8 cellular contexts compared by ENCODE assay signal in the genomic region with DNA sequence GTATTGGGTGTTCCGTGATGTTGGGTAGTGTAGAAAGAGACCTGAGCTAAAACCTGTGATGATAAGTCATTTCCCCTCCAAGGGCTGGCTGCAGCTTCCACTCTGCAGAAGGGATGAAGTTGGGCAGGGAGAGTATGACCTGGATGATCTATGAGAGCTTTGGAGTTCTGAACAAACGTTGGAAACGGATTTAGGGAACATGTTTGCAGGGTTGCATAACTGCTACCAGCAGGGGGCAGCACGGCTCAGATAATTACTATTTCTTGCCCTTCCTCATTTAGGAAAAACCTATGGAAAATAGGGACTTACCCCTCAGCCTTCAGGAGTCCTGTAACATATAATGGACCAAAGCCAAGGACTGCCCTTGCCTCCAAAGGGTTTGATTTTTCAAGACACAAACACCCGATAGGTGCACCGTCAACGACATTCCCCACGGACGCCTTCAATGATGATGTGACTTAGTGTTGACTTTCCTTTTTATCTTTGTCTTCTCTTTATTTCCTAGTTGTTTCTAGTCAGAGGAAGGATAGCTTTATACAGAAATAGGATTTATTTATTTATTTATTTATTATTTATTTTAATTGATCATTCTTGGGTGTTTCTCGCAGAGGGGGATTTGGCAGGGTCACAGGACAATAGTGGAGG.
DNase-seq lines count a peak whose midpoint lies in the region; ATAC-seq, FAIRE-seq and TF ChIP-seq lines count a peak whose summit lies in the region.

No MANE protein-coding gene starts in this region.

- peak; percentile 19 to 29 for DNase-seq in AML-193 (lab: John Stamatoyannopoulos, UW)
- peak; percentile 4 for DNase-seq in GM19240 (ENCODE audit: insufficient read length, low spot score)
- no peak for DNase-seq in Panc1 (ENCODE audit: low read depth, low spot score)
- peak; percentile 34 to 62 (median 55) for DNase-seq in K562 (ENCODE audit: extremely low read depth in 1 of 4, low spot score in 3 of 4)
- peak; percentile 66 for DNase-seq in iPS-NIHi7 (ENCODE audit: extremely low spot score)
- DNase-seq in stimulated activated CD4-positive, alpha-beta T cell treated with anti-CD3 and anti-CD28 coated beads, Interleukin-4, amount 100 ng/mL, for 48 hours (ENCODE audit: low read depth in 2 of 2) = peak; percentile 9 to 22

- H2AFZ ChIP-seq in K562 (ENCODE audit: low read depth, low read length) = no peak overlapping the region

- no peak for TF ChIP-seq POLR2A in K562 (conservative IDR thresholded peaks at IDR 0.05)

- ATAC-seq in Panc1 (no peak), K562 (peak; percentile 71), GM18519 (IDR thresholded peaks at IDR 0.05; ENCODE audit: low FRiP score, unreplicated experiment) (no peak), HG03025 (IDR thresholded peaks at IDR 0.05; ENCODE audit: low FRiP score, unreplicated experiment) (no peak)

- TF ChIP-seq EP300 in K562 (IDR thresholded peaks at IDR 0.05; ENCODE audit: low read length) = no peak

- TF ChIP-seq CTCF in Panc1 (IDR thresholded peaks at IDR 0.05) (peak; percentile 81), K562 (IDR thresholded peaks at IDR 0.05 in 2 of 3, conservative IDR thresholded peaks at IDR 0.05 in 1 of 3; ENCODE audit: insufficient read depth in 2 of 3, low read depth in 1 of 3, low read length in 3 of 3) (peak; percentile 64 to 74 (median 73))

- in situ Hi-C loops in Panc1 (cut with HindIII; ENCODE audit: low pct_unique_long_range_greater_than_20kb, low sequenced_read_pairs) (no loop called here), K562 (cut with MboI) (no loop called here)

- 63% methylated on average over 10 of the region's 10 CpGs for WGBS in K562 (ENCODE audit: insufficient coverage, low coverage, missing lambda C conversion rate)

- H3K9ac ChIP-seq in K562 (ENCODE audit: insufficient read depth in 1 of 2, low read depth in 2 of 2, low read length in 2 of 2) = no peak overlapping the region

- H3K36me3 ChIP-seq in Panc1 (ENCODE audit: control insufficient read depth, insufficient read depth, low read length) (no peaks in the 10 kb centered on the region), K562 (ENCODE audit: control insufficient read depth, insufficient read depth, low read length) (no peaks in the 10 kb centered on the region)

- no peak overlapping the region for H3K4me3 ChIP-seq in Panc1 (ENCODE audit: low read depth in 2 of 2, low read length in 2 of 2)
- no peak overlapping the region for H3K4me3 ChIP-seq in K562

- no peak overlapping the region for H3K4me2 ChIP-seq in K562 (ENCODE audit: insufficient read depth, low read length)

- H3K9me3 ChIP-seq in Panc1 (ENCODE audit: control insufficient read depth, insufficient read depth, low read depth, low read length) = no peaks in the 10 kb centered on the region
- H3K9me3 ChIP-seq in K562 (replicated peaks; ENCODE audit: control insufficient read depth, insufficient read depth, low read depth, low read length) = no peaks in the 10 kb centered on the region

- no peaks in the 10 kb centered on the region for H3K27me3 ChIP-seq in Panc1 (ENCODE audit: control insufficient read depth, insufficient read depth, low read length)
- 0 out of 5 replicates have a peak, but pooled peaks cover 0 to 4% of the 10 kb centered on the region in 2 experiments for H3K27me3 ChIP-seq in K562 (ENCODE audit: control insufficient read depth in 2 of 2, insufficient read depth in 2 of 2, low read length in 2 of 2)

- no peaks in the 10 kb centered on the region for H3K4me1 ChIP-seq in Panc1 (ENCODE audit: control insufficient read depth, insufficient read depth, low read length)
- no peaks in the 10 kb centered on the region; a peak in 1 of 5 replicates for H3K4me1 ChIP-seq in K562 (replicated peaks in 1 of 2; ENCODE audit: control insufficient read depth in 2 of 2, insufficient read depth in 2 of 2, low read length in 2 of 2)

- peak in 1 of 2 experiments; percentile 59; a peak in 2 of 4 replicates for TF ChIP-seq RAD21 in K562 (CRISPR knock-in tag; conservative IDR thresholded peaks at IDR 0.05 in 1 of 2, IDR thresholded peaks at IDR 0.05 in 1 of 2)

- FAIRE-seq in K562 (lab: Jason Lieb, UNC) = peak; percentile 84

- no TSS peak for BruUV-seq in Panc1 (replicated peaks; lab: Mats Ljungman, UMichigan)
- no TSS peak for BruUV-seq in K562 (replicated peaks; lab: Mats Ljungman, UMichigan)

- POLR2A ChIA-PET in Panc1 (lab: Charles Lee) (no interaction called here), K562 (lab: Yijun Ruan, JAX) (no interaction called here)

- H3K9me1 ChIP-seq in K562 (ENCODE audit: control insufficient read depth, insufficient read depth, low read length) = no peaks in the 10 kb centered on the region

- CTCF ChIA-PET in Panc1 (lab: Charles Lee) (interaction anchor here (0.9 kb wide), 1 partner anchor 286 kb away, joined by 4 read pairs; no protein-coding TSS in a partner anchor), K562 (lab: Yijun Ruan, JAX; ENCODE audit: low intra/inter-chr PET ratio) (interaction anchor here (0.7 to 1.4 kb wide), 2 partner anchors 73 to 287 kb away, joined by 5 read pairs; no protein-coding TSS in a partner anchor)

- no peaks in the 10 kb centered on the region for H4K20me1 ChIP-seq in K562 (replicated peaks; ENCODE audit: control insufficient read depth, insufficient read depth, low read length)

- H3K79me2 ChIP-seq in K562 (ENCODE audit: control insufficient read depth, insufficient read depth, low read length) = no peaks in the 10 kb centered on the region

- H3K27ac ChIP-seq in Panc1 (ENCODE audit: low read length) (no peak overlapping the region), K562 (ENCODE audit: extremely low read depth, low read depth, low read length) (no peak overlapping the region)

- intact Hi-C loops in Panc1 (cut with micrococcal nuclease; ENCODE audit: unreplicated experiment) = loop anchor here (1.0 to 2.0 kb wide), 2 partner anchors 73 to 287 kb away; no protein-coding TSS in a partner anchor
- intact Hi-C loops in K562 (cut with micrococcal nuclease) = loop anchor here (1.0 to 10.0 kb wide), 3 partner anchors 73 to 287 kb away; no protein-coding TSS in a partner anchor

TF ChIP-seq in K562, 482 proteins besides CTCF, POLR2A, EP300 and RAD21 (continues in another document):
- no peak for TF ChIP-seq CHD4 (IDR thresholded peaks at IDR 0.05; ENCODE audit: insufficient read depth, insufficient replicate concordance, low read depth, low read length, poor library complexity, severe bottlenecking)
- TF ChIP-seq NCOA6 (IDR thresholded peaks at IDR 0.05) = no peak
- TF ChIP-seq RFX5 (IDR thresholded peaks at IDR 0.05; ENCODE audit: low read depth, low read length) = no peak
- no peak for TF ChIP-seq POU5F1 (IDR thresholded peaks at IDR 0.05; ENCODE audit: borderline replicate concordance, low read depth, low read length, partially characterized antibody)
- TF ChIP-seq, protein P1, sequence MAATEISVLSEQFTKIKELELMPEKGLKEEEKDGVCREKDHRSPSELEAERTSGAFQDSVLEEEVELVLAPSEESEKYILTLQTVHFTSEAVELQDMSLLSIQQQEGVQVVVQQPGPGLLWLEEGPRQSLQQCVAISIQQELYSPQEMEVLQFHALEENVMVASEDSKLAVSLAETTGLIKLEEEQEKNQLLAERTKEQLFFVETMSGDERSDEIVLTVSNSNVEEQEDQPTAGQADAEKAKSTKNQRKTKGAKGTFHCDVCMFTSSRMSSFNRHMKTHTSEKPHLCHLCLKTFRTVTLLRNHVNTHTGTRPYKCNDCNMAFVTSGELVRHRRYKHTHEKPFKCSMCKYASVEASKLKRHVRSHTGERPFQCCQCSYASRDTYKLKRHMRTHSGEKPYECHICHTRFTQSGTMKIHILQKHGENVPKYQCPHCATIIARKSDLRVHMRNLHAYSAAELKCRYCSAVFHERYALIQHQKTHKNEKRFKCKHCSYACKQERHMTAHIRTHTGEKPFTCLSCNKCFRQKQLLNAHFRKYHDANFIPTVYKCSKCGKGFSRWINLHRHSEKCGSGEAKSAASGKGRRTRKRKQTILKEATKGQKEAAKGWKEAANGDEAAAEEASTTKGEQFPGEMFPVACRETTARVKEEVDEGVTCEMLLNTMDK (IDR thresholded peaks at IDR 0.05; ENCODE audit: borderline replicate concordance, insufficient read depth, low read depth, low read length, poor library complexity, severe bottlenecking) = peak; percentile 36
- peak; percentile 32; the same call in 1 of the 2 replicates for TF ChIP-seq SMC3 (conservative IDR thresholded peaks at IDR 0.05; ENCODE audit: insufficient read depth, low read depth, low read length)
- TF ChIP-seq, protein P2, sequence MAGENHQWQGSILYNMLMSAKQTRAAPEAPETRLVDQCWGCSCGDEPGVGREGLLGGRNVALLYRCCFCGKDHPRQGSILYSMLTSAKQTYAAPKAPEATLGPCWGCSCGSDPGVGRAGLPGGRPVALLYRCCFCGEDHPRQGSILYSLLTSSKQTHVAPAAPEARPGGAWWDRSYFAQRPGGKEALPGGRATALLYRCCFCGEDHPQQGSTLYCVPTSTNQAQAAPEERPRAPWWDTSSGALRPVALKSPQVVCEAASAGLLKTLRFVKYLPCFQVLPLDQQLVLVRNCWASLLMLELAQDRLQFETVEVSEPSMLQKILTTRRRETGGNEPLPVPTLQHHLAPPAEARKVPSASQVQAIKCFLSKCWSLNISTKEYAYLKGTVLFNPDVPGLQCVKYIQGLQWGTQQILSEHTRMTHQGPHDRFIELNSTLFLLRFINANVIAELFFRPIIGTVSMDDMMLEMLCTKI (IDR thresholded peaks at IDR 0.05; ENCODE audit: partially characterized antibody) = no peak
- no peak for TF ChIP-seq MTA2 (IDR thresholded peaks at IDR 0.05; ENCODE audit: low read depth)
- no peak for TF ChIP-seq RNF2 (IDR thresholded peaks at IDR 0.05)
- no peak for TF ChIP-seq PHB (CRISPR knock-in tag; IDR thresholded peaks at IDR 0.05)
- TF ChIP-seq E2F3 (CRISPR knock-in tag; IDR thresholded peaks at IDR 0.05) = no peak
- TF ChIP-seq ZNF431 (CRISPR knock-in tag; IDR thresholded peaks at IDR 0.05) = no peak
- no peak for TF ChIP-seq ZNF316 (IDR thresholded peaks at IDR 0.05)
- no peak for TF ChIP-seq TAF7 (tag; IDR thresholded peaks at IDR 0.05)
- TF ChIP-seq ZC3H4 (CRISPR knock-in tag; IDR thresholded peaks at IDR 0.05; ENCODE audit: borderline replicate concordance) = no peak
- TF ChIP-seq, protein P3, sequence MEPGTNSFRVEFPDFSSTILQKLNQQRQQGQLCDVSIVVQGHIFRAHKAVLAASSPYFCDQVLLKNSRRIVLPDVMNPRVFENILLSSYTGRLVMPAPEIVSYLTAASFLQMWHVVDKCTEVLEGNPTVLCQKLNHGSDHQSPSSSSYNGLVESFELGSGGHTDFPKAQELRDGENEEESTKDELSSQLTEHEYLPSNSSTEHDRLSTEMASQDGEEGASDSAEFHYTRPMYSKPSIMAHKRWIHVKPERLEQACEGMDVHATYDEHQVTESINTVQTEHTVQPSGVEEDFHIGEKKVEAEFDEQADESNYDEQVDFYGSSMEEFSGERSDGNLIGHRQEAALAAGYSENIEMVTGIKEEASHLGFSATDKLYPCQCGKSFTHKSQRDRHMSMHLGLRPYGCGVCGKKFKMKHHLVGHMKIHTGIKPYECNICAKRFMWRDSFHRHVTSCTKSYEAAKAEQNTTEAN (CRISPR knock-in tag; IDR thresholded peaks at IDR 0.05) = no peak
